ENCODE assay signal across 1 cellular context in the genomic region with DNA sequence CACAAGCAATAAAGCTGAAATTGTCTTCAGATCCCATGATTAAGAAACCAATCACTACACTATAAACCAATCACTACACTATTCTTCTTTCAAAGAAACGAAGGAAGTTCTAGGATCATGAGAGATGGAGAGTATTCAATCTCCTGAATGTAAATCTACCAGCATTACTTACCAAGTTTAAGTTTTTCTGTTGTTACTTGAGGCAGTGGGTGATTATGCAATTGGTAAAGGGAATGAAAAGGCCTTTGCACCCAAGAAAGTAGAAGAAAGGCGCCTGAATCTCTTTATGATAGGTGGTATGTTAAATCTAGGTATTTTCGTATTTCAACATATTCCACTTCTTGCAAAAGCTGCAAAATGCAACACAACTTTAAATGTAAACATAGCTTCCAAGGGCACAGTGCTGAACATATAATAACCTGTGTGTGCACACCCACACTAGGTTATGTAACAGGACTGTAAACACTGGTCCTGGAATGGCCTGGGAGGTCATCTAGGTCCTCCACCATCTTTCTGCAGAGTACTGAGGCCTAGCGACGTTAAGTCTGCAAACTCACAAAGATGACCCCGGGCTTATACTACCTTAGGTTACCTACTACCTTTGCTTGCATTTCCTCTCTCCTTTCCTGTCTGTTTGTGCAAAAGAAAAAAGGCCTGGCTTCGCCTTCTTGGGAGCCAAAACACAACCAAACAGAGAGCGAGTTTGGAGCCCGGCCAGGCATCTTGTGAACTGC.
A peak's percentile ranks its signal among the peaks of the same experiment; 100 is the strongest.
TF ChIP-seq lines count a peak whose summit lies in the region.

No MANE protein-coding gene starts in this region.

TF ChIP-seq in HepG2, 621 proteins besides CTCF, POLR2A, EP300 and RAD21 (continued from another document and continues in another):
- TF ChIP-seq TFE3 (CRISPR knock-in tag; IDR thresholded peaks at IDR 0.05): peak; percentile 53; the same call in 1 of the 2 replicates
- TF ChIP-seq, protein P1, sequence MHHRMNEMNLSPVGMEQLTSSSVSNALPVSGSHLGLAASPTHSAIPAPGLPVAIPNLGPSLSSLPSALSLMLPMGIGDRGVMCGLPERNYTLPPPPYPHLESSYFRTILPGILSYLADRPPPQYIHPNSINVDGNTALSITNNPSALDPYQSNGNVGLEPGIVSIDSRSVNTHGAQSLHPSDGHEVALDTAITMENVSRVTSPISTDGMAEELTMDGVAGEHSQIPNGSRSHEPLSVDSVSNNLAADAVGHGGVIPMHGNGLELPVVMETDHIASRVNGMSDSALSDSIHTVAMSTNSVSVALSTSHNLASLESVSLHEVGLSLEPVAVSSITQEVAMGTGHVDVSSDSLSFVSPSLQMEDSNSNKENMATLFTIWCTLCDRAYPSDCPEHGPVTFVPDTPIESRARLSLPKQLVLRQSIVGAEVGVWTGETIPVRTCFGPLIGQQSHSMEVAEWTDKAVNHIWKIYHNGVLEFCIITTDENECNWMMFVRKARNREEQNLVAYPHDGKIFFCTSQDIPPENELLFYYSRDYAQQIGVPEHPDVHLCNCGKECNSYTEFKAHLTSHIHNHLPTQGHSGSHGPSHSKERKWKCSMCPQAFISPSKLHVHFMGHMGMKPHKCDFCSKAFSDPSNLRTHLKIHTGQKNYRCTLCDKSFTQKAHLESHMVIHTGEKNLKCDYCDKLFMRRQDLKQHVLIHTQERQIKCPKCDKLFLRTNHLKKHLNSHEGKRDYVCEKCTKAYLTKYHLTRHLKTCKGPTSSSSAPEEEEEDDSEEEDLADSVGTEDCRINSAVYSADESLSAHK (CRISPR knock-in tag; IDR thresholded peaks at IDR 0.05; ENCODE audit: borderline replicate concordance): no peak
- no peak for TF ChIP-seq RBAK (CRISPR knock-in tag; IDR thresholded peaks at IDR 0.05)
- TF ChIP-seq CBFB (CRISPR knock-in tag; IDR thresholded peaks at IDR 0.05): no peak
- no peak for TF ChIP-seq ZSCAN20 (CRISPR knock-in tag; IDR thresholded peaks at IDR 0.05; ENCODE audit: borderline replicate concordance)
- TF ChIP-seq MAF1 (CRISPR knock-in tag; IDR thresholded peaks at IDR 0.05; ENCODE audit: borderline replicate concordance): no peak
- TF ChIP-seq ZNF883 (CRISPR knock-in tag; IDR thresholded peaks at IDR 0.05; ENCODE audit: not compliant biosample characterization): no peak
- no peak for TF ChIP-seq ZFP36 (IDR thresholded peaks at IDR 0.05; ENCODE audit: borderline replicate concordance, low read depth, low read length, partially characterized antibody)
- TF ChIP-seq MEF2D (CRISPR knock-in tag; IDR thresholded peaks at IDR 0.05): peak; percentile 67
- TF ChIP-seq ZNF12 (CRISPR knock-in tag; IDR thresholded peaks at IDR 0.05): peak; percentile 75; the same call in 1 of the 2 replicates
- peak; percentile 75 for TF ChIP-seq TBX2 (CRISPR knock-in tag; IDR thresholded peaks at IDR 0.05; ENCODE audit: borderline replicate concordance)
- TF ChIP-seq NCOA2 (CRISPR knock-in tag; IDR thresholded peaks at IDR 0.05): peak; percentile 86
- no peak; the same call in 1 of the 2 replicates for TF ChIP-seq PHF8 (CRISPR knock-in tag; IDR thresholded peaks at IDR 0.05)
- no peak for TF ChIP-seq ZNF20 (CRISPR knock-in tag; IDR thresholded peaks at IDR 0.05)
- no peak for TF ChIP-seq XBP1 (CRISPR knock-in tag; IDR thresholded peaks at IDR 0.05)
- peak; percentile 81 for TF ChIP-seq ZNF792 (CRISPR knock-in tag; IDR thresholded peaks at IDR 0.05)
- TF ChIP-seq NR1H2 (CRISPR knock-in tag; IDR thresholded peaks at IDR 0.05; ENCODE audit: borderline replicate concordance, low read depth): no peak
- peak; percentile 96 for TF ChIP-seq FOXJ3 (CRISPR knock-in tag; IDR thresholded peaks at IDR 0.05; ENCODE audit: borderline replicate concordance)
- TF ChIP-seq ZNF841 (CRISPR knock-in tag; IDR thresholded peaks at IDR 0.05; ENCODE audit: borderline replicate concordance): no peak
- TF ChIP-seq, protein P2, sequence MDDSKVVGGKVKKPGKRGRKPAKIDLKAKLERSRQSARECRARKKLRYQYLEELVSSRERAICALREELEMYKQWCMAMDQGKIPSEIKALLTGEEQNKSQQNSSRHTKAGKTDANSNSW (CRISPR knock-in tag; IDR thresholded peaks at IDR 0.05; ENCODE audit: borderline replicate concordance): no peak
- TF ChIP-seq ZNF800 (CRISPR knock-in tag; IDR thresholded peaks at IDR 0.05): no peak
- peak; percentile 47; the same call in 1 of the 2 replicates for TF ChIP-seq SIX4 (CRISPR knock-in tag; IDR thresholded peaks at IDR 0.05)
- TF ChIP-seq CHCHD3 (CRISPR knock-in tag; IDR thresholded peaks at IDR 0.05): no peak
- TF ChIP-seq RARG (CRISPR knock-in tag; IDR thresholded peaks at IDR 0.05; ENCODE audit: low read depth): no peak
- TF ChIP-seq JUND (CRISPR knock-in tag; IDR thresholded peaks at IDR 0.05): no peak
- TF ChIP-seq, protein P3, sequence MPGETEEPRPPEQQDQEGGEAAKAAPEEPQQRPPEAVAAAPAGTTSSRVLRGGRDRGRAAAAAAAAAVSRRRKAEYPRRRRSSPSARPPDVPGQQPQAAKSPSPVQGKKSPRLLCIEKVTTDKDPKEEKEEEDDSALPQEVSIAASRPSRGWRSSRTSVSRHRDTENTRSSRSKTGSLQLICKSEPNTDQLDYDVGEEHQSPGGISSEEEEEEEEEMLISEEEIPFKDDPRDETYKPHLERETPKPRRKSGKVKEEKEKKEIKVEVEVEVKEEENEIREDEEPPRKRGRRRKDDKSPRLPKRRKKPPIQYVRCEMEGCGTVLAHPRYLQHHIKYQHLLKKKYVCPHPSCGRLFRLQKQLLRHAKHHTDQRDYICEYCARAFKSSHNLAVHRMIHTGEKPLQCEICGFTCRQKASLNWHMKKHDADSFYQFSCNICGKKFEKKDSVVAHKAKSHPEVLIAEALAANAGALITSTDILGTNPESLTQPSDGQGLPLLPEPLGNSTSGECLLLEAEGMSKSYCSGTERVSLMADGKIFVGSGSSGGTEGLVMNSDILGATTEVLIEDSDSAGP (CRISPR knock-in tag; IDR thresholded peaks at IDR 0.05; ENCODE audit: borderline replicate concordance): peak; percentile 2; the same call in 1 of the 2 replicates
- TF ChIP-seq KLF11 (CRISPR knock-in tag; IDR thresholded peaks at IDR 0.05): peak; percentile 75; the same call in 1 of the 2 replicates
- no peak for TF ChIP-seq TOPORS (CRISPR knock-in tag; IDR thresholded peaks at IDR 0.05)
- no peak; the same call in 1 of the 2 replicates for TF ChIP-seq FOXM1 (CRISPR knock-in tag; IDR thresholded peaks at IDR 0.05)
- peak; percentile 21; the same call in 1 of the 2 replicates for TF ChIP-seq ZNF263 (CRISPR knock-in tag; IDR thresholded peaks at IDR 0.05)
- TF ChIP-seq, protein P4, sequence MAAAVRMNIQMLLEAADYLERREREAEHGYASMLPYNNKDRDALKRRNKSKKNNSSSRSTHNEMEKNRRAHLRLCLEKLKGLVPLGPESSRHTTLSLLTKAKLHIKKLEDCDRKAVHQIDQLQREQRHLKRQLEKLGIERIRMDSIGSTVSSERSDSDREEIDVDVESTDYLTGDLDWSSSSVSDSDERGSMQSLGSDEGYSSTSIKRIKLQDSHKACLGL (CRISPR knock-in tag; IDR thresholded peaks at IDR 0.05): no peak
- TF ChIP-seq CCDC6 (CRISPR knock-in tag; IDR thresholded peaks at IDR 0.05): 0 out of 2 replicates have a peak, but pooled peaks have one; percentile 13
- TF ChIP-seq ZNF513 (CRISPR knock-in tag; conservative IDR thresholded peaks at IDR 0.05): no peak
- TF ChIP-seq RELA (CRISPR knock-in tag; IDR thresholded peaks at IDR 0.05): 0 out of 2 replicates have a peak, but pooled peaks have one; percentile 21
- TF ChIP-seq ELF1 (CRISPR knock-in tag; IDR thresholded peaks at IDR 0.05): peak; percentile 14; the same call in 1 of the 2 replicates
- TF ChIP-seq YEATS4 (CRISPR knock-in tag; IDR thresholded peaks at IDR 0.05; ENCODE audit: borderline replicate concordance): no peak; the same call in 1 of the 2 replicates
- TF ChIP-seq ZNF572 (CRISPR knock-in tag; IDR thresholded peaks at IDR 0.05): no peak
- peak; percentile 79 for TF ChIP-seq GATAD1 (CRISPR knock-in tag; IDR thresholded peaks at IDR 0.05)
- no peak for TF ChIP-seq CAMTA2 (CRISPR knock-in tag; IDR thresholded peaks at IDR 0.05; ENCODE audit: borderline replicate concordance)
- TF ChIP-seq WIZ (CRISPR knock-in tag; IDR thresholded peaks at IDR 0.05): 0 out of 2 replicates have a peak, but pooled peaks have one; percentile 32
- no peak for TF ChIP-seq ZBTB1 (CRISPR knock-in tag; IDR thresholded peaks at IDR 0.05; ENCODE audit: borderline replicate concordance)
- no peak for TF ChIP-seq ZNF432 (CRISPR knock-in tag; IDR thresholded peaks at IDR 0.05; ENCODE audit: borderline replicate concordance)
- peak; percentile 77 for TF ChIP-seq KMT2B (CRISPR knock-in tag; IDR thresholded peaks at IDR 0.05)
- TF ChIP-seq PCBP2 (optimal IDR thresholded peaks at IDR 0.05; ENCODE audit: low read depth, low read length, poor library complexity, severe bottlenecking): no peak
- peak; percentile 95 for TF ChIP-seq FOXK2 (IDR thresholded peaks at IDR 0.05)
- no peak for TF ChIP-seq ZNF17 (CRISPR knock-in tag; IDR thresholded peaks at IDR 0.05)
- TF ChIP-seq SRSF9 (IDR thresholded peaks at IDR 0.05; ENCODE audit: borderline replicate concordance, insufficient read depth, low read depth, low read length, poor library complexity, severe bottlenecking): no peak
- TF ChIP-seq, protein P5, sequence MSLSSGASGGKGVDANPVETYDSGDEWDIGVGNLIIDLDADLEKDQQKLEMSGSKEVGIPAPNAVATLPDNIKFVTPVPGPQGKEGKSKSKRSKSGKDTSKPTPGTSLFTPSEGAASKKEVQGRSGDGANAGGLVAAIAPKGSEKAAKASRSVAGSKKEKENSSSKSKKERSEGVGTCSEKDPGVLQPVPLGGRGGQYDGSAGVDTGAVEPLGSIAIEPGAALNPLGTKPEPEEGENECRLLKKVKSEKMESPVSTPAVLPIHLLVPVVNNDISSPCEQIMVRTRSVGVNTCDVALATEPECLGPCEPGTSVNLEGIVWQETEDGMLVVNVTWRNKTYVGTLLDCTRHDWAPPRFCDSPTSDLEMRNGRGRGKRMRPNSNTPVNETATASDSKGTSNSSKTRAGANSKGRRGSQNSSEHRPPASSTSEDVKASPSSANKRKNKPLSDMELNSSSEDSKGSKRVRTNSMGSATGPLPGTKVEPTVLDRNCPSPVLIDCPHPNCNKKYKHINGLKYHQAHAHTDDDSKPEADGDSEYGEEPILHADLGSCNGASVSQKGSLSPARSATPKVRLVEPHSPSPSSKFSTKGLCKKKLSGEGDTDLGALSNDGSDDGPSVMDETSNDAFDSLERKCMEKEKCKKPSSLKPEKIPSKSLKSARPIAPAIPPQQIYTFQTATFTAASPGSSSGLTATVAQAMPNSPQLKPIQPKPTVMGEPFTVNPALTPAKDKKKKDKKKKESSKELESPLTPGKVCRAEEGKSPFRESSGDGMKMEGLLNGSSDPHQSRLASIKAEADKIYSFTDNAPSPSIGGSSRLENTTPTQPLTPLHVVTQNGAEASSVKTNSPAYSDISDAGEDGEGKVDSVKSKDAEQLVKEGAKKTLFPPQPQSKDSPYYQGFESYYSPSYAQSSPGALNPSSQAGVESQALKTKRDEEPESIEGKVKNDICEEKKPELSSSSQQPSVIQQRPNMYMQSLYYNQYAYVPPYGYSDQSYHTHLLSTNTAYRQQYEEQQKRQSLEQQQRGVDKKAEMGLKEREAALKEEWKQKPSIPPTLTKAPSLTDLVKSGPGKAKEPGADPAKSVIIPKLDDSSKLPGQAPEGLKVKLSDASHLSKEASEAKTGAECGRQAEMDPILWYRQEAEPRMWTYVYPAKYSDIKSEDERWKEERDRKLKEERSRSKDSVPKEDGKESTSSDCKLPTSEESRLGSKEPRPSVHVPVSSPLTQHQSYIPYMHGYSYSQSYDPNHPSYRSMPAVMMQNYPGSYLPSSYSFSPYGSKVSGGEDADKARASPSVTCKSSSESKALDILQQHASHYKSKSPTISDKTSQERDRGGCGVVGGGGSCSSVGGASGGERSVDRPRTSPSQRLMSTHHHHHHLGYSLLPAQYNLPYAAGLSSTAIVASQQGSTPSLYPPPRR (CRISPR knock-in tag; IDR thresholded peaks at IDR 0.05; ENCODE audit: borderline replicate concordance): no peak
- TF ChIP-seq ATAD3A (CRISPR knock-in tag; IDR thresholded peaks at IDR 0.05): no peak
- no peak for TF ChIP-seq NFATC3 (CRISPR knock-in tag; IDR thresholded peaks at IDR 0.05)
- TF ChIP-seq BCL6 (CRISPR knock-in tag; IDR thresholded peaks at IDR 0.05): peak; percentile 94
- no peak for TF ChIP-seq ZNF143 (CRISPR knock-in tag; IDR thresholded peaks at IDR 0.05)
- TF ChIP-seq ZNF10 (CRISPR knock-in tag; IDR thresholded peaks at IDR 0.05; ENCODE audit: borderline replicate concordance, low read depth): no peak
- no peak for TF ChIP-seq ZNF550 (CRISPR knock-in tag; IDR thresholded peaks at IDR 0.05; ENCODE audit: borderline replicate concordance)
- TF ChIP-seq ZSCAN21 (CRISPR knock-in tag; IDR thresholded peaks at IDR 0.05; ENCODE audit: borderline replicate concordance): no peak
